In genomic region chr7:44291066-44291732, GRCh38 we compare ENCODE assay signal across 12 cellular contexts. TPM values are rescaled to one million over a fixed set of nuclear protein-coding genes. Genes with fewer than 3 reads are reported as not detected.
A peak's percentile ranks its signal among the peaks of the same experiment; 100 is the strongest.
DNase-seq lines count a peak whose midpoint lies in the region; ATAC-seq and TF ChIP-seq lines count a peak whose summit lies in the region.
"Had no signal": no experiment of that assay in that cellular context is flagged by ENCODE, and none has a peak within 500 bp of the region (broad histone marks: within the 10 kb centered on the region; RNA-seq: fewer than 3 reads in every experiment).

No MANE protein-coding gene starts in this region.

- no peak for TF ChIP-seq RAD21 in SK-N-SH (IDR thresholded peaks at IDR 0.05; ENCODE audit: low read length)

- DNase-seq in SK-N-SH (peak; percentile 39), right cardiac atrium (peak; percentile 84 to 95 (median 94)), suprapubic skin (ENCODE audit: low spot score in 2 of 2) (peak; percentile 60 to 75), NCI-H748 (lab: John Stamatoyannopoulos, UW; ENCODE audit: unreplicated experiment) (no peak)
- DNase-seq in activated CD8-positive, alpha-beta memory T cell treated with anti-CD3 and anti-CD28 coated beads, Interleukin-2, amount 50 U/mL, for 4 hours = peak; percentile 5
- DNase-seq: NCI-H2029 treated with DMSO at 0.1 percent for 48 hours had no signal

- H3K4me1 ChIP-seq in SK-N-SH (ENCODE audit: control insufficient read depth in 1 of 2, insufficient read depth in 2 of 2, low read depth in 1 of 2, low read length in 1 of 2) (peaks cover 0 to 54% of the 10 kb centered on the region in 2 experiments; a peak in 2 of 4 replicates), right cardiac atrium (ENCODE audit: control insufficient read depth, insufficient read depth, low read length) (peaks cover 26% of the 10 kb centered on the region), suprapubic skin (no peaks in the 10 kb centered on the region)
- H3K4me1 ChIP-seq: A549, gastroesophageal sphincter had no signal

- no peaks in the 10 kb centered on the region for H4K20me1 ChIP-seq in SK-N-SH (ENCODE audit: insufficient read depth)

- WGBS in SK-N-SH (ENCODE audit: low lambda C conversion rate) = 71% methylated on average over 18 of the region's 18 CpGs
- 34% methylated on average over 18 of the region's 18 CpGs for WGBS in right cardiac atrium
- 73% methylated on average over 15 of the region's 18 CpGs for WGBS in suprapubic skin

- intact Hi-C loops in right cardiac atrium (cut with DNase I) = loop anchor here in 1 of 4 donors (5.0 kb wide), 1 partner anchor 34 kb away; no protein-coding TSS in a partner anchor

- POLR2A ChIA-PET in SK-N-SH (lab: Yijun Ruan, JAX) = interaction anchor here (1.2 kb wide), 1 partner anchor 11 kb away, joined by 7 read pairs; no protein-coding TSS in a partner anchor

- H3K9ac ChIP-seq in SK-N-SH = no peak overlapping the region

- no peak for TF ChIP-seq EP300 in SK-N-SH (IDR thresholded peaks at IDR 0.05; ENCODE audit: borderline replicate concordance in 1 of 2, low read depth in 1 of 2, low read length in 1 of 2)
- no peak for TF ChIP-seq EP300 in suprapubic skin (IDR thresholded peaks at IDR 0.05)

- H3K9me2 ChIP-seq in SK-N-SH = no peaks in the 10 kb centered on the region

- H3K27ac ChIP-seq in SK-N-SH (ENCODE audit: low read depth in 2 of 2, low read length in 1 of 2) (peak overlapping the region in 1 of 2 experiments; percentile 28; a peak in 1 of 4 replicates), right cardiac atrium (ENCODE audit: low read length) (peak overlapping the region; percentile 87), suprapubic skin (no peak overlapping the region)
- H3K27ac ChIP-seq: A549, gastroesophageal sphincter, neutrophil had no signal

- H2AFZ ChIP-seq in SK-N-SH (ENCODE audit: low read depth) = no peak overlapping the region

- TF ChIP-seq POLR2A in suprapubic skin (IDR thresholded peaks at IDR 0.05) = no peak
- TF ChIP-seq POLR2A in GM18505 (IDR thresholded peaks at IDR 0.05; ENCODE audit: borderline replicate concordance, extremely low read depth, insufficient read depth, insufficient read length) = no peak

- H3K27me3 ChIP-seq in SK-N-SH (ENCODE audit: insufficient read depth) = peaks cover 45% of the 10 kb centered on the region
- no peaks in the 10 kb centered on the region for H3K27me3 ChIP-seq in right cardiac atrium (ENCODE audit: control insufficient read depth, insufficient read depth)
- peaks cover 21% of the 10 kb centered on the region for H3K27me3 ChIP-seq in suprapubic skin

- H3K79me2 ChIP-seq in SK-N-SH (ENCODE audit: insufficient read depth) = no peaks in the 10 kb centered on the region

- TF ChIP-seq CTCF in SK-N-SH (IDR thresholded peaks at IDR 0.05) (no peak), suprapubic skin (IDR thresholded peaks at IDR 0.05) (no peak)

- ATAC-seq in SK-N-SH treated with all-trans-retinoic acid at 6 μM for 48 hours = no peak
- ATAC-seq in right cardiac atrium = peak; percentile 72 to 78
- ATAC-seq in GM18505 (IDR thresholded peaks at IDR 0.05; ENCODE audit: unreplicated experiment) = no peak
- no peak for ATAC-seq in HG03108 (IDR thresholded peaks at IDR 0.05; ENCODE audit: unreplicated experiment)
- ATAC-seq: A549, gastroesophageal sphincter had no signal

- H3K9me3 ChIP-seq in SK-N-SH (no peaks in the 10 kb centered on the region), right cardiac atrium (ENCODE audit: control insufficient read depth, low read length) (no peaks in the 10 kb centered on the region), suprapubic skin (no peaks in the 10 kb centered on the region)
- H3K9me3 ChIP-seq: A549, gastroesophageal sphincter, neutrophil had no signal

- H3F3A ChIP-seq in SK-N-SH (replicated peaks; ENCODE audit: insufficient read depth) = no peaks in the 10 kb centered on the region

- CTCF ChIA-PET in SK-N-SH (lab: Yijun Ruan, JAX) = interaction anchor here (1.0 to 2.6 kb wide), 5 partner anchors 17 to 50 kb away, joined by 3 to 16 read pairs (median 6); no protein-coding TSS in a partner anchor

- H3K36me3 ChIP-seq in SK-N-SH (replicated peaks in 1 of 2; ENCODE audit: control insufficient read depth in 1 of 2, insufficient read depth in 2 of 2, low read length in 1 of 2) (no peaks in the 10 kb centered on the region), suprapubic skin (no peaks in the 10 kb centered on the region)
- H3K36me3 ChIP-seq: gastroesophageal sphincter, neutrophil had no signal

- H3K4me3 ChIP-seq in SK-N-SH (ENCODE audit: low read depth in 2 of 2, low read length in 1 of 2) (no peak overlapping the region), right cardiac atrium (ENCODE audit: low read length) (no peak overlapping the region), suprapubic skin (no peak overlapping the region)
- H3K4me3 ChIP-seq: A549, gastroesophageal sphincter had no signal

- no peak overlapping the region for H3K4me2 ChIP-seq in SK-N-SH
- H3K4me2 ChIP-seq: A549 had no signal

TF ChIP-seq in SK-N-SH, 30 proteins besides CTCF, POLR2A, EP300 and RAD21:
- TF ChIP-seq GATA2 (CRISPR knock-in tag; IDR thresholded peaks at IDR 0.05) (peak; percentile 22; the same call in 1 of the 2 replicates), CHD2 (IDR thresholded peaks at IDR 0.05; ENCODE audit: low read length, partially characterized antibody) (no peak)

TF ChIP-seq in SK-N-SH treated with all-trans-retinoic acid at 6 μM for 48 hours, 23 proteins besides CTCF, POLR2A, EP300 and RAD21:
- TF ChIP-seq SNAI2 (CRISPR knock-in tag; IDR thresholded peaks at IDR 0.05) = no peak

RNA-seq across cellular contexts. Expression of gene CAMK2B, which starts 34.2 kb away (rescaled TPM):
- polyA plus RNA-seq in SK-N-SH (2012; rRNA removed) (0.10 and 0.20 TPM in 2 replicates), right cardiac atrium (105 TPM)
- 0.13 and 0.17 TPM in 2 replicates for polyA plus RNA-seq in SK-N-SH (2012; cell fraction: cytosol; rRNA removed)
- 0.15 and 0.19 TPM in 2 replicates for polyA plus RNA-seq in SK-N-SH (2012; cell fraction: nucleus; rRNA removed)
- total RNA-seq in right cardiac atrium (100 to 1,000 TPM in 2 of 4 donors, 10 to 100 TPM in 2; 79.7 to 134 (median 106) TPM), suprapubic skin (1 to 10 TPM in 2 of 4 donors, under 1 TPM in 2; 0.89 to 5.1 (median 1.2) TPM)

Comparison
In these comparisons a context has a peak if more than half of its experiments do, and no peak if none do; other contexts are left out.
1. ATAC-seq: peak in right cardiac atrium (2 of 2); none in SK-N-SH treated with all-trans-retinoic acid at 6 μM for 48 hours (single experiment), GM18505 (single experiment) and HG03108 (single experiment).
2. RNA of gene CAMK2B, which starts 34.2 kb away (total RNA-seq): 79.7 to 134 TPM in right cardiac atrium; 0.89 to 5.1 TPM in suprapubic skin; every median in the first group is over 10 times any median in the second.